In genomic region chr7:142383826-142384507, GRCh38 we compare ENCODE assay signal across 8 cellular contexts.
DNase-seq lines count a peak whose midpoint lies in the region; ATAC-seq, FAIRE-seq and TF ChIP-seq lines count a peak whose summit lies in the region.

No MANE protein-coding gene starts in this region.

- H3K27ac Mint-ChIP-seq in T-helper 17 cell (peak overlapping the region; percentile 85), endodermal cell (no peak overlapping the region)
- peak overlapping the region; percentile 0 to 90 (median 72) for H3K27ac Mint-ChIP-seq in naive thymus-derived CD8-positive, alpha-beta T cell

- H3K36me3 ChIP-seq in heart right ventricle (no peaks in the 10 kb centered on the region), endodermal cell (ENCODE audit: control insufficient read depth, insufficient read depth, low read length) (no peaks in the 10 kb centered on the region)

- no peak for DNase-seq in GM12891 (ENCODE audit: insufficient read length, low spot score)
- no peak for DNase-seq in T-helper 17 cell
- no peak for DNase-seq in naive thymus-derived CD8-positive, alpha-beta T cell
- no peak for DNase-seq in heart right ventricle
- DNase-seq in NAMALWA (ENCODE audit: low spot score), result no peak
- no peak for DNase-seq in endodermal cell

- POLR2A ChIA-PET in naive thymus-derived CD8-positive, alpha-beta T cell (lab: Charles Lee), result interaction anchor here (0.9 to 1.5 kb wide), 4 partner anchors 413 to 442 kb away, joined by 4 to 7 read pairs (median 5); no protein-coding TSS in a partner anchor

- H3K9me3 ChIP-seq in T-helper 17 cell (ENCODE audit: control insufficient read depth, low read length, poor library complexity, severe bottlenecking) (no peaks in the 10 kb centered on the region), heart right ventricle (no peaks in the 10 kb centered on the region), endodermal cell (ENCODE audit: control insufficient read depth, low read length) (no peaks in the 10 kb centered on the region)

- H3K27ac ChIP-seq in heart right ventricle (peak overlapping the region in 1 of 10 donors; percentile 54), endodermal cell (ENCODE audit: low read depth, low read length) (no peak overlapping the region)

- peaks cover 0 to 22% (median 8%) of the 10 kb centered on the region in 9 donors for H3K4me1 ChIP-seq in heart right ventricle
- H3K4me1 ChIP-seq in endodermal cell (ENCODE audit: control insufficient read depth, insufficient read depth, low read length), result no peaks in the 10 kb centered on the region

- no peaks in the 10 kb centered on the region for H3K9me3 Mint-ChIP-seq in naive thymus-derived CD8-positive, alpha-beta T cell
- H3K9me3 Mint-ChIP-seq in endodermal cell, result no peaks in the 10 kb centered on the region

- WGBS in heart right ventricle, 2 donors, result 71 to 75% methylated on average over 6 of the region's 6 CpGs
- 86 to 89% methylated on average over 4 to 6 of the region's 6 CpGs for WGBS in endodermal cell (ENCODE audit: insufficient coverage in 1 of 2, insufficient read length in 1 of 2), 2 experiments

- peak; percentile 52 for FAIRE-seq in GM12891 (lab: Jason Lieb, UNC)

- no peak overlapping the region for H3K9ac ChIP-seq in endodermal cell (ENCODE audit: extremely low read depth, low read length, poor library complexity, severe bottlenecking)

- TF ChIP-seq POLR2A in GM12891 (IDR thresholded peaks at IDR 0.05; ENCODE audit: low read depth, low read length), result no peak

- H3K36me3 Mint-ChIP-seq in T-helper 17 cell (ENCODE audit: low read depth), result no peaks in the 10 kb centered on the region
- no peaks in the 10 kb centered on the region for H3K36me3 Mint-ChIP-seq in naive thymus-derived CD8-positive, alpha-beta T cell
- H3K36me3 Mint-ChIP-seq in endodermal cell (ENCODE audit: low read depth), result no peaks in the 10 kb centered on the region

- TF ChIP-seq CTCF in heart right ventricle (IDR thresholded peaks at IDR 0.05) (no peak), endodermal cell (conservative IDR thresholded peaks at IDR 0.05) (no peak)

- H3K4me3 Mint-ChIP-seq in T-helper 17 cell (peak overlapping the region; percentile 86), endodermal cell (no peak overlapping the region)
- H3K4me3 Mint-ChIP-seq in naive thymus-derived CD8-positive, alpha-beta T cell, result peak overlapping the region; percentile 38 to 76 (median 53)

- intact Hi-C loops in heart right ventricle (cut with DNase I), result no loop called here

- H3K27me3 ChIP-seq in heart right ventricle (no peaks in the 10 kb centered on the region), endodermal cell (ENCODE audit: control insufficient read depth, insufficient read depth, low read length, poor library complexity, severe bottlenecking) (no peaks in the 10 kb centered on the region)

- ATAC-seq in HG02610 (IDR thresholded peaks at IDR 0.05; ENCODE audit: unreplicated experiment), result peak; percentile 59
- ATAC-seq in T-helper 17 cell, result peak; percentile 40
- peak; percentile 34 to 39 for ATAC-seq in naive thymus-derived CD8-positive, alpha-beta T cell
- ATAC-seq in heart right ventricle, result no peak
- no peak for ATAC-seq in GM19452 (IDR thresholded peaks at IDR 0.05; ENCODE audit: unreplicated experiment)

- peaks cover 12% of the 10 kb centered on the region for H3K27me3 Mint-ChIP-seq in T-helper 17 cell
- no peaks in the 10 kb centered on the region for H3K27me3 Mint-ChIP-seq in naive thymus-derived CD8-positive, alpha-beta T cell
- peaks cover 14% of the 10 kb centered on the region for H3K27me3 Mint-ChIP-seq in endodermal cell (ENCODE audit: insufficient read depth)

- H3K4me1 Mint-ChIP-seq in T-helper 17 cell (peaks cover 27% of the 10 kb centered on the region), endodermal cell (peaks cover 8% of the 10 kb centered on the region)
- H3K4me1 Mint-ChIP-seq in naive thymus-derived CD8-positive, alpha-beta T cell, result peaks cover 19 to 33% (median 23%) of the 10 kb centered on the region in 4 donors

- H3K4me3 ChIP-seq in heart right ventricle (peak overlapping the region in 1 of 10 donors; percentile 12), endodermal cell (ENCODE audit: low read length) (no peak overlapping the region)

TF ChIP-seq in GM12891, 5 proteins besides CTCF, POLR2A, EP300 and RAD21:
- no peak for TF ChIP-seq PAX5 (IDR thresholded peaks at IDR 0.05; ENCODE audit: insufficient read depth, low read length, severe bottlenecking)
- peak; percentile 45; the same call in 1 of the 2 replicates for TF ChIP-seq SPI1 (IDR thresholded peaks at IDR 0.05; ENCODE audit: low read depth, low read length)
TF ChIP-seq in GM12891: peak in this region for 1.

Comparison
In these comparisons a context has a peak if more than half of its experiments do, and no peak if none do; other contexts are left out.
1. ATAC-seq: peak in HG02610 (single experiment), T-helper 17 cell (single experiment) and naive thymus-derived CD8-positive, alpha-beta T cell (2 of 2); none in heart right ventricle (0 of 8) and GM19452 (single experiment).